12 cellular contexts compared by ENCODE assay signal in the genomic region with DNA sequence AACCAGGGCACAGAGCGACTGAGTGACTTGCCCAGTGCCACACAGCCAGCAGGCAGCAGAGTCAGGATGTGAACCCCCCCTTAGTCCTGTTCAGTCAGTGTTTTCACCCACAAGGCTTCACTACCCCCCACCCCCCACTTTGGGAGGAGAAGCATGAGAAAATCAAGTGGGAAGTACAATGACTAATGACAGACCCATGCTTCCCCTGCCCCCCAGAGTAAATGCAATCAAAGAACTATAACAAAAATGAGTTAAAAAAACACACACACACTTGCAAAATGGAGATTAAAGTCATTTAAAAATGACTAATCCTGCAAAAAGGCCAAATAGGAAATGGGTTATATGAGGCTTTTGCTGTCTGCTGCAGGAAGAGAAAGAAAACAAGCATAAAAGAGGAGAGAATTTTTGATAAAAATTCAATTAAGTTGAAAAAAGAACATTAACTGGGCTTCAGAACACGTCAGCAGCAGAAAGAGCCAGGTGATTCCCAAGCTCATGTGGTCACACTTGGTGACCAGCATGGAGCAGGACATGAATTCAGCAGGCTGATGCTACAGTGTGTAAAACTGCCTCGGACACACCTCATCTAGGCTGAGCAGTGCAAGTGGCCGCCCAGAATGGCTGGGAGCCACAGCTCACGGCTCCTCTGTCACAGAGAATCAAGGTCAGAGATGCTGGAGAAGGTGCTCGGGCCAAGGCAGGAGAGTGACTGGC.
DNase-seq lines count a peak whose midpoint lies in the region; ATAC-seq and TF ChIP-seq lines count a peak whose summit lies in the region.
"Had no signal": no experiment of that assay in that cellular context is flagged by ENCODE, and none has a peak within 500 bp of the region (broad histone marks: within the 10 kb centered on the region; RNA-seq: fewer than 3 reads in every experiment).

No MANE protein-coding gene starts in this region.

- H3K9ac ChIP-seq in fibroblast of lung (ENCODE audit: insufficient read depth, low read length), result peak overlapping the region; percentile 39

- DNase-seq in AG10803 (ENCODE audit: low read depth), result peak; percentile 73
- no peak for DNase-seq in RWPE2 (ENCODE audit: low spot score)
- DNase-seq in fibroblast of lung (ENCODE audit: low read depth in 2 of 2), result peak; percentile 74 to 95
- DNase-seq in omental fat pad (ENCODE audit: low spot score), result no peak
- DNase-seq in central memory CD4-positive, alpha-beta T cell, result no peak
- DNase-seq: CD8-positive, alpha-beta T cell; HCEC 1CT; T1000; tibial artery had no signal

- H3K9me3 ChIP-seq in RWPE2 (ENCODE audit: severe bottlenecking) (peaks cover 3% of the 10 kb centered on the region), fibroblast of lung (ENCODE audit: control insufficient read depth, insufficient read depth, low read depth, low read length) (no peaks in the 10 kb centered on the region)

- ATAC-seq in RWPE2 (ENCODE audit: low read depth), result peak; percentile 60
- peak; percentile 20 for ATAC-seq in omental fat pad (ENCODE audit: low FRiP score)
- ATAC-seq in HG02970 (IDR thresholded peaks at IDR 0.05; ENCODE audit: low FRiP score, unreplicated experiment), result no peak
- no peak for ATAC-seq in HG02885 (IDR thresholded peaks at IDR 0.05; ENCODE audit: poor library complexity, unreplicated experiment)
- no peak for ATAC-seq in GM19463 (IDR thresholded peaks at IDR 0.05; ENCODE audit: unreplicated experiment)
- ATAC-seq: CD8-positive, alpha-beta T cell had no signal

- H3K4me2 ChIP-seq in fibroblast of lung (ENCODE audit: extremely low read depth, insufficient read depth, low read length), result peak overlapping the region; percentile 42

- H3K4me1 ChIP-seq in RWPE2 (ENCODE audit: insufficient read depth, poor library complexity, severe bottlenecking) (peaks cover 8% of the 10 kb centered on the region), fibroblast of lung (ENCODE audit: control insufficient read depth, extremely low read depth, insufficient read depth, low read length) (peaks cover 23% of the 10 kb centered on the region)

- peak overlapping the region; percentile 82 for H2AFZ ChIP-seq in fibroblast of lung (ENCODE audit: low read length)

- no peaks in the 10 kb centered on the region for H4K20me1 ChIP-seq in fibroblast of lung (ENCODE audit: control insufficient read depth, extremely low read depth, insufficient read depth, low read length)

- H3K4me3 ChIP-seq in AG10803 (ENCODE audit: low read length) (no peak overlapping the region), RWPE2 (ENCODE audit: severe bottlenecking) (no peak overlapping the region), fibroblast of lung (replicated peaks in 1 of 4; ENCODE audit: control extremely low read depth in 1 of 4, insufficient read depth in 1 of 4, low read depth in 3 of 4, low read length in 4 of 4) (no peak overlapping the region)
- H3K4me3 ChIP-seq: tibial artery had no signal

- H3K27ac ChIP-seq in RWPE2 (ENCODE audit: poor library complexity, severe bottlenecking) (peak overlapping the region; percentile 65), fibroblast of lung (ENCODE audit: insufficient read depth, low read length) (peak overlapping the region; percentile 41)
- H3K27ac ChIP-seq: tibial artery had no signal

- no peak for TF ChIP-seq CTCF in AG10803 (conservative IDR thresholded peaks at IDR 0.05; ENCODE audit: low read length)
- TF ChIP-seq CTCF in RWPE2 (IDR thresholded peaks at IDR 0.05; ENCODE audit: poor library complexity, severe bottlenecking), result no peak
- TF ChIP-seq CTCF in fibroblast of lung (conservative IDR thresholded peaks at IDR 0.05 in 1 of 2, IDR thresholded peaks at IDR 0.05 in 1 of 2; ENCODE audit: low read depth in 1 of 2, low read length in 2 of 2), result no peak
- TF ChIP-seq CTCF in omental fat pad (IDR thresholded peaks at IDR 0.05), result no peak

- H3K79me2 ChIP-seq in fibroblast of lung (ENCODE audit: control insufficient read depth, insufficient read depth, low read length), result no peaks in the 10 kb centered on the region

- H3K36me3 ChIP-seq in RWPE2 (ENCODE audit: low read depth), result no peaks in the 10 kb centered on the region
- no peaks in the 10 kb centered on the region for H3K36me3 ChIP-seq in fibroblast of lung (ENCODE audit: control insufficient read depth, insufficient read depth, low read length)

- H3K27me3 ChIP-seq in RWPE2 (ENCODE audit: insufficient read depth, poor library complexity, severe bottlenecking), result no peaks in the 10 kb centered on the region
- H3K27me3 ChIP-seq in fibroblast of lung (ENCODE audit: control insufficient read depth, insufficient read depth, low read length), result no peaks in the 10 kb centered on the region
- H3K27me3 ChIP-seq: tibial artery had no signal

Comparison
In these comparisons a context has a peak if more than half of its experiments do, and no peak if none do; other contexts are left out.
1. DNase-seq: peak in AG10803 (single experiment) and fibroblast of lung (2 of 2); none in RWPE2 (single experiment), omental fat pad (single experiment) and central memory CD4-positive, alpha-beta T cell (single experiment).
2. ATAC-seq: peak in RWPE2 (single experiment) and omental fat pad (single experiment); none in HG02970 (single experiment), HG02885 (single experiment) and GM19463 (single experiment).